1 cellular context compared by ENCODE assay signal in genomic region chr9:92764988-92765936, GRCh38.
A peak's percentile ranks its signal among the peaks of the same experiment; 100 is the strongest.
TF ChIP-seq lines count a peak whose summit lies in the region.

No MANE protein-coding gene starts in this region.

TF ChIP-seq in HepG2, 621 proteins besides CTCF, POLR2A, EP300 and RAD21 (continued from another document and continues in another):
- peak; percentile 15; the same call in 1 of the 2 replicates for TF ChIP-seq HIC2 (CRISPR knock-in tag; IDR thresholded peaks at IDR 0.05; ENCODE audit: low read depth)
- no peak for TF ChIP-seq GTF2F1 (IDR thresholded peaks at IDR 0.05; ENCODE audit: low read length)
- peak; percentile 88; the same call in 1 of the 2 replicates for TF ChIP-seq SP140L (CRISPR knock-in tag; IDR thresholded peaks at IDR 0.05; ENCODE audit: borderline replicate concordance)
- TF ChIP-seq ESRRA (CRISPR knock-in tag; IDR thresholded peaks at IDR 0.05; ENCODE audit: low read depth), result 0 out of 2 replicates have a peak, but pooled peaks have one; percentile 11
- TF ChIP-seq POLR2AphosphoS2 (IDR thresholded peaks at IDR 0.05; ENCODE audit: low read depth, low read length), result no peak
- peak; percentile 86 for TF ChIP-seq MYC (CRISPR knock-in tag; IDR thresholded peaks at IDR 0.05; ENCODE audit: borderline replicate concordance)
- peak; percentile 81 for TF ChIP-seq POLR2G (IDR thresholded peaks at IDR 0.05; ENCODE audit: low read depth, low read length)
- TF ChIP-seq SMAD1 (CRISPR knock-in tag; IDR thresholded peaks at IDR 0.05; ENCODE audit: borderline replicate concordance, low read depth), result no peak
- TF ChIP-seq, protein P1, sequence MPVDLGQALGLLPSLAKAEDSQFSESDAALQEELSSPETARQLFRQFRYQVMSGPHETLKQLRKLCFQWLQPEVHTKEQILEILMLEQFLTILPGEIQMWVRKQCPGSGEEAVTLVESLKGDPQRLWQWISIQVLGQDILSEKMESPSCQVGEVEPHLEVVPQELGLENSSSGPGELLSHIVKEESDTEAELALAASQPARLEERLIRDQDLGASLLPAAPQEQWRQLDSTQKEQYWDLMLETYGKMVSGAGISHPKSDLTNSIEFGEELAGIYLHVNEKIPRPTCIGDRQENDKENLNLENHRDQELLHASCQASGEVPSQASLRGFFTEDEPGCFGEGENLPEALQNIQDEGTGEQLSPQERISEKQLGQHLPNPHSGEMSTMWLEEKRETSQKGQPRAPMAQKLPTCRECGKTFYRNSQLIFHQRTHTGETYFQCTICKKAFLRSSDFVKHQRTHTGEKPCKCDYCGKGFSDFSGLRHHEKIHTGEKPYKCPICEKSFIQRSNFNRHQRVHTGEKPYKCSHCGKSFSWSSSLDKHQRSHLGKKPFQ (CRISPR knock-in tag; IDR thresholded peaks at IDR 0.05; ENCODE audit: insufficient replicate concordance), result peak; percentile 56
- peak; percentile 66 for TF ChIP-seq HOXD1 (CRISPR knock-in tag; IDR thresholded peaks at IDR 0.05)
- peak; percentile 94 for TF ChIP-seq YEATS4 (CRISPR knock-in tag; IDR thresholded peaks at IDR 0.05; ENCODE audit: borderline replicate concordance)
- TF ChIP-seq CENPX (CRISPR knock-in tag; IDR thresholded peaks at IDR 0.05), result no peak
- no peak for TF ChIP-seq ZNF773 (CRISPR knock-in tag; IDR thresholded peaks at IDR 0.05; ENCODE audit: borderline replicate concordance)
- no peak; the same call in 1 of the 2 replicates for TF ChIP-seq KDM4B (CRISPR knock-in tag; IDR thresholded peaks at IDR 0.05)
- TF ChIP-seq, protein P2, sequence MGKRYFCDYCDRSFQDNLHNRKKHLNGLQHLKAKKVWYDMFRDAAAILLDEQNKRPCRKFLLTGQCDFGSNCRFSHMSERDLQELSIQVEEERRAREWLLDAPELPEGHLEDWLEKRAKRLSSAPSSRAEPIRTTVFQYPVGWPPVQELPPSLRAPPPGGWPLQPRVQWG (CRISPR knock-in tag; IDR thresholded peaks at IDR 0.05; ENCODE audit: borderline replicate concordance, low read depth), result no peak
- TF ChIP-seq GLI4 (CRISPR knock-in tag; IDR thresholded peaks at IDR 0.05; ENCODE audit: borderline replicate concordance), result no peak; the same call in 1 of the 2 replicates
- no peak for TF ChIP-seq RORA (CRISPR knock-in tag; IDR thresholded peaks at IDR 0.05)
- peak; percentile 26; the same call in 1 of the 2 replicates for TF ChIP-seq RCOR2 (CRISPR knock-in tag; IDR thresholded peaks at IDR 0.05)
- TF ChIP-seq, protein P3, sequence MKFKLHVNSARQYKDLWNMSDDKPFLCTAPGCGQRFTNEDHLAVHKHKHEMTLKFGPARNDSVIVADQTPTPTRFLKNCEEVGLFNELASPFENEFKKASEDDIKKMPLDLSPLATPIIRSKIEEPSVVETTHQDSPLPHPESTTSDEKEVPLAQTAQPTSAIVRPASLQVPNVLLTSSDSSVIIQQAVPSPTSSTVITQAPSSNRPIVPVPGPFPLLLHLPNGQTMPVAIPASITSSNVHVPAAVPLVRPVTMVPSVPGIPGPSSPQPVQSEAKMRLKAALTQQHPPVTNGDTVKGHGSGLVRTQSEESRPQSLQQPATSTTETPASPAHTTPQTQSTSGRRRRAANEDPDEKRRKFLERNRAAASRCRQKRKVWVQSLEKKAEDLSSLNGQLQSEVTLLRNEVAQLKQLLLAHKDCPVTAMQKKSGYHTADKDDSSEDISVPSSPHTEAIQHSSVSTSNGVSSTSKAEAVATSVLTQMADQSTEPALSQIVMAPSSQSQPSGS (CRISPR knock-in tag; IDR thresholded peaks at IDR 0.05), result peak; percentile 29; the same call in 1 of the 2 replicates
- peak; percentile 83; the same call in 1 of the 2 replicates for TF ChIP-seq ATF7-NPFF (CRISPR knock-in tag; IDR thresholded peaks at IDR 0.05; ENCODE audit: low read depth)
- no peak; the same call in 1 of the 2 replicates for TF ChIP-seq IRF9 (CRISPR knock-in tag; IDR thresholded peaks at IDR 0.05; ENCODE audit: borderline replicate concordance)
- TF ChIP-seq ZNF235 (CRISPR knock-in tag; IDR thresholded peaks at IDR 0.05; ENCODE audit: borderline replicate concordance), result no peak
- TF ChIP-seq ZNF788 (CRISPR knock-in tag; IDR thresholded peaks at IDR 0.05; ENCODE audit: borderline replicate concordance), result peak; percentile 66
- TF ChIP-seq ZNF784 (CRISPR knock-in tag; IDR thresholded peaks at IDR 0.05; ENCODE audit: borderline replicate concordance), result 0 out of 2 replicates have a peak, but pooled peaks have one; percentile 30
- 0 out of 2 replicates have a peak, but pooled peaks have one; percentile 50 for TF ChIP-seq EED (CRISPR knock-in tag; IDR thresholded peaks at IDR 0.05)
- TF ChIP-seq ZNF326 (CRISPR knock-in tag; IDR thresholded peaks at IDR 0.05; ENCODE audit: borderline replicate concordance), result no peak
- TF ChIP-seq ZMYM2 (CRISPR knock-in tag; IDR thresholded peaks at IDR 0.05), result peak; percentile 85
- TF ChIP-seq SNRNP70 (IDR thresholded peaks at IDR 0.05; ENCODE audit: low read depth, low read length), result no peak
- TF ChIP-seq ZNF260 (CRISPR knock-in tag; IDR thresholded peaks at IDR 0.05; ENCODE audit: borderline replicate concordance, low read depth), result no peak
- no peak; the same call in 1 of the 2 replicates for TF ChIP-seq SIN3A (IDR thresholded peaks at IDR 0.05; ENCODE audit: borderline replicate concordance, low read depth, low read length)
- TF ChIP-seq DNMT3B (CRISPR knock-in tag; conservative IDR thresholded peaks at IDR 0.05), result no peak
- TF ChIP-seq CREBL2 (CRISPR knock-in tag; IDR thresholded peaks at IDR 0.05; ENCODE audit: borderline replicate concordance), result no peak
- TF ChIP-seq GLMP (CRISPR knock-in tag; IDR thresholded peaks at IDR 0.05; ENCODE audit: borderline replicate concordance), result no peak
- TF ChIP-seq CCDC6 (CRISPR knock-in tag; IDR thresholded peaks at IDR 0.05), result peak; percentile 61; the same call in 1 of the 2 replicates
- TF ChIP-seq ETV5 (CRISPR knock-in tag; IDR thresholded peaks at IDR 0.05; ENCODE audit: borderline replicate concordance), result peak; percentile 84
- no peak for TF ChIP-seq ZNF841 (CRISPR knock-in tag; IDR thresholded peaks at IDR 0.05; ENCODE audit: borderline replicate concordance)
- TF ChIP-seq ELF3 (CRISPR knock-in tag; IDR thresholded peaks at IDR 0.05), result peak; percentile 45; the same call in 1 of the 2 replicates
- TF ChIP-seq XRCC5 (optimal IDR thresholded peaks at IDR 0.05; ENCODE audit: low read length), result peak; percentile 86
- TF ChIP-seq LBX2 (CRISPR knock-in tag; IDR thresholded peaks at IDR 0.05; ENCODE audit: borderline replicate concordance), result no peak; the same call in 1 of the 2 replicates
- 0 out of 2 replicates have a peak, but pooled peaks have one; percentile 26 for TF ChIP-seq ZNF879 (CRISPR knock-in tag; IDR thresholded peaks at IDR 0.05)
- peak; percentile 99 for TF ChIP-seq ZNF777 (CRISPR knock-in tag; IDR thresholded peaks at IDR 0.05)
- no peak; the same call in 1 of the 2 replicates for TF ChIP-seq ZSCAN12 (CRISPR knock-in tag; IDR thresholded peaks at IDR 0.05)
- peak; percentile 81 for TF ChIP-seq DMAP1 (CRISPR knock-in tag; IDR thresholded peaks at IDR 0.05)
- TF ChIP-seq, protein P4, sequence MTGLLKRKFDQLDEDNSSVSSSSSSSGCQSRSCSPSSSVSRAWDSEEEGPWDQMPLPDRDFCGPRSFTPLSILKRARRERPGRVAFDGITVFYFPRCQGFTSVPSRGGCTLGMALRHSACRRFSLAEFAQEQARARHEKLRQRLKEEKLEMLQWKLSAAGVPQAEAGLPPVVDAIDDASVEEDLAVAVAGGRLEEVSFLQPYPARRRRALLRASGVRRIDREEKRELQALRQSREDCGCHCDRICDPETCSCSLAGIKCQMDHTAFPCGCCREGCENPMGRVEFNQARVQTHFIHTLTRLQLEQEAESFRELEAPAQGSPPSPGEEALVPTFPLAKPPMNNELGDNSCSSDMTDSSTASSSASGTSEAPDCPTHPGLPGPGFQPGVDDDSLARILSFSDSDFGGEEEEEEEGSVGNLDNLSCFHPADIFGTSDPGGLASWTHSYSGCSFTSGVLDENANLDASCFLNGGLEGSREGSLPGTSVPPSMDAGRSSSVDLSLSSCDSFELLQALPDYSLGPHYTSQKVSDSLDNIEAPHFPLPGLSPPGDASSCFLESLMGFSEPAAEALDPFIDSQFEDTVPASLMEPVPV (CRISPR knock-in tag; IDR thresholded peaks at IDR 0.05), result peak; percentile 91; the same call in 1 of the 2 replicates
- peak; percentile 80 for TF ChIP-seq IRF2 (CRISPR knock-in tag; IDR thresholded peaks at IDR 0.05)
- TF ChIP-seq ZNF432 (CRISPR knock-in tag; IDR thresholded peaks at IDR 0.05; ENCODE audit: borderline replicate concordance), result no peak
- peak; percentile 97 for TF ChIP-seq THAP11 (CRISPR knock-in tag; IDR thresholded peaks at IDR 0.05)
- TF ChIP-seq ZNF883 (CRISPR knock-in tag; IDR thresholded peaks at IDR 0.05; ENCODE audit: not compliant biosample characterization), result peak; percentile 39
- TF ChIP-seq, protein P5, sequence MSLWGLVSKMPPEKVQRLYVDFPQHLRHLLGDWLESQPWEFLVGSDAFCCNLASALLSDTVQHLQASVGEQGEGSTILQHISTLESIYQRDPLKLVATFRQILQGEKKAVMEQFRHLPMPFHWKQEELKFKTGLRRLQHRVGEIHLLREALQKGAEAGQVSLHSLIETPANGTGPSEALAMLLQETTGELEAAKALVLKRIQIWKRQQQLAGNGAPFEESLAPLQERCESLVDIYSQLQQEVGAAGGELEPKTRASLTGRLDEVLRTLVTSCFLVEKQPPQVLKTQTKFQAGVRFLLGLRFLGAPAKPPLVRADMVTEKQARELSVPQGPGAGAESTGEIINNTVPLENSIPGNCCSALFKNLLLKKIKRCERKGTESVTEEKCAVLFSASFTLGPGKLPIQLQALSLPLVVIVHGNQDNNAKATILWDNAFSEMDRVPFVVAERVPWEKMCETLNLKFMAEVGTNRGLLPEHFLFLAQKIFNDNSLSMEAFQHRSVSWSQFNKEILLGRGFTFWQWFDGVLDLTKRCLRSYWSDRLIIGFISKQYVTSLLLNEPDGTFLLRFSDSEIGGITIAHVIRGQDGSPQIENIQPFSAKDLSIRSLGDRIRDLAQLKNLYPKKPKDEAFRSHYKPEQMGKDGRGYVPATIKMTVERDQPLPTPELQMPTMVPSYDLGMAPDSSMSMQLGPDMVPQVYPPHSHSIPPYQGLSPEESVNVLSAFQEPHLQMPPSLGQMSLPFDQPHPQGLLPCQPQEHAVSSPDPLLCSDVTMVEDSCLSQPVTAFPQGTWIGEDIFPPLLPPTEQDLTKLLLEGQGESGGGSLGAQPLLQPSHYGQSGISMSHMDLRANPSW (CRISPR knock-in tag; IDR thresholded peaks at IDR 0.05; ENCODE audit: borderline replicate concordance), result 0 out of 2 replicates have a peak, but pooled peaks have one; percentile 34
- TF ChIP-seq TOPORS (CRISPR knock-in tag; IDR thresholded peaks at IDR 0.05), result no peak
- no peak for TF ChIP-seq CBX1 (IDR thresholded peaks at IDR 0.05; ENCODE audit: low read depth)
- no peak for TF ChIP-seq CHD2 (IDR thresholded peaks at IDR 0.05; ENCODE audit: low read depth, low read length)
- TF ChIP-seq, protein P6, sequence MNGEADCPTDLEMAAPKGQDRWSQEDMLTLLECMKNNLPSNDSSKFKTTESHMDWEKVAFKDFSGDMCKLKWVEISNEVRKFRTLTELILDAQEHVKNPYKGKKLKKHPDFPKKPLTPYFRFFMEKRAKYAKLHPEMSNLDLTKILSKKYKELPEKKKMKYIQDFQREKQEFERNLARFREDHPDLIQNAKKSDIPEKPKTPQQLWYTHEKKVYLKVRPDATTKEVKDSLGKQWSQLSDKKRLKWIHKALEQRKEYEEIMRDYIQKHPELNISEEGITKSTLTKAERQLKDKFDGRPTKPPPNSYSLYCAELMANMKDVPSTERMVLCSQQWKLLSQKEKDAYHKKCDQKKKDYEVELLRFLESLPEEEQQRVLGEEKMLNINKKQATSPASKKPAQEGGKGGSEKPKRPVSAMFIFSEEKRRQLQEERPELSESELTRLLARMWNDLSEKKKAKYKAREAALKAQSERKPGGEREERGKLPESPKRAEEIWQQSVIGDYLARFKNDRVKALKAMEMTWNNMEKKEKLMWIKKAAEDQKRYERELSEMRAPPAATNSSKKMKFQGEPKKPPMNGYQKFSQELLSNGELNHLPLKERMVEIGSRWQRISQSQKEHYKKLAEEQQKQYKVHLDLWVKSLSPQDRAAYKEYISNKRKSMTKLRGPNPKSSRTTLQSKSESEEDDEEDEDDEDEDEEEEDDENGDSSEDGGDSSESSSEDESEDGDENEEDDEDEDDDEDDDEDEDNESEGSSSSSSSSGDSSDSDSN (CRISPR knock-in tag; IDR thresholded peaks at IDR 0.05), result peak; percentile 67; the same call in 1 of the 2 replicates
